Comparison of ENCODE assay signal across 8 cellular contexts in genomic region chr6:137571854-137572253, GRCh38.
DNase-seq lines count a peak whose midpoint lies in the region; ATAC-seq and TF ChIP-seq lines count a peak whose summit lies in the region.

No MANE protein-coding gene starts in this region.

- CTCF ChIA-PET in BJ (lab: Yijun Ruan, JAX) = interaction anchor here (0.5 kb wide), 1 partner anchor 120 kb away, joined by 3 read pairs; no protein-coding TSS in a partner anchor

- DNase-seq in BJ (ENCODE audit: low read depth) (no peak), MV-4-11 (lab: John Stamatoyannopoulos, UW) (peak; percentile 5), fibroblast of the aortic adventitia (ENCODE audit: low read depth) (peak; percentile 12), SHP77 treated with DMSO at 0.1 percent for 48 hours (lab: John Stamatoyannopoulos, UW) (no peak)
- DNase-seq in activated CD8-positive, alpha-beta memory T cell treated with anti-CD3 and anti-CD28 coated beads, Interleukin-2, amount 50 U/mL, for 4 hours = peak; percentile 62
- DNase-seq in stimulated activated CD4-positive, alpha-beta T cell treated with anti-CD3 and anti-CD28 coated beads, Interleukin-4, amount 100 ng/mL, for 1 hour = peak; percentile 66

- H3K36me3 ChIP-seq in BJ (ENCODE audit: control insufficient read depth, insufficient read depth, low read length) = no peaks in the 10 kb centered on the region

- ATAC-seq in GM18861 (IDR thresholded peaks at IDR 0.05; ENCODE audit: unreplicated experiment) = peak; percentile 74
- ATAC-seq in GM21528 (IDR thresholded peaks at IDR 0.05; ENCODE audit: low FRiP score, unreplicated experiment) = no peak

- H3K27me3 ChIP-seq in BJ (ENCODE audit: control insufficient read depth, insufficient read depth, low read length) = peaks cover 2% of the 10 kb centered on the region; the same call in 1 of the 2 replicates

- peak; percentile 65 for TF ChIP-seq CTCF in BJ (IDR thresholded peaks at IDR 0.05; ENCODE audit: insufficient read depth, low read depth, low read length)
- TF ChIP-seq CTCF in fibroblast of the aortic adventitia (IDR thresholded peaks at IDR 0.05; ENCODE audit: insufficient read depth, low read length) = peak; percentile 69

- no peak overlapping the region for H3K4me3 ChIP-seq in BJ (ENCODE audit: low read depth, low read length)
- no peak overlapping the region for H3K4me3 ChIP-seq in fibroblast of the aortic adventitia (ENCODE audit: low read depth, low read length)

- POLR2A ChIA-PET in BJ (lab: Charles Lee) = no interaction called here

Comparison
In these comparisons a context has a peak if more than half of its experiments do, and no peak if none do; other contexts are left out.
1. DNase-seq: peak in MV-4-11 (single experiment), activated CD8-positive, alpha-beta memory T cell treated with anti-CD3 and anti-CD28 coated beads, Interleukin-2, amount 50 U/mL, for 4 hours (single experiment), fibroblast of the aortic adventitia (single experiment) and stimulated activated CD4-positive, alpha-beta T cell treated with anti-CD3 and anti-CD28 coated beads, Interleukin-4, amount 100 ng/mL, for 1 hour (single experiment); none in BJ (single experiment) and SHP77 treated with DMSO at 0.1 percent for 48 hours (single experiment).